12 cellular contexts compared by ENCODE assay signal in genomic region chr10:125023269-125023668, GRCh38.
DNase-seq lines count a peak whose midpoint lies in the region; ATAC-seq and TF ChIP-seq lines count a peak whose summit lies in the region.
"Had no signal": no experiment of that assay in that cellular context is flagged by ENCODE, and none has a peak within 500 bp of the region (broad histone marks: within the 10 kb centered on the region; RNA-seq: fewer than 3 reads in every experiment).

No MANE protein-coding gene starts in this region.

- no peak for ATAC-seq in PC-3
- ATAC-seq: GM12878 had no signal

- H3F3A ChIP-seq in PC-3 (ENCODE audit: low read length, unreplicated experiment), result no peaks in the 10 kb centered on the region

- DNase-seq in DMS153 treated with DMSO at 0.1 percent for 48 hours (lab: John Stamatoyannopoulos, UW; ENCODE audit: unreplicated experiment), result peak; percentile 38
- peak; percentile 20 for DNase-seq in NCI-H2107 (lab: John Stamatoyannopoulos, UW)
- DNase-seq in coronary artery (ENCODE audit: low spot score), result no peak
- DNase-seq in posterior vena cava (ENCODE audit: low spot score), result peak; percentile 78
- no peak for DNase-seq in activated CD4-positive, alpha-beta T cell treated with anti-CD3 and anti-CD28 coated beads for 48 hours
- DNase-seq in PC-3, result no peak
- no peak for DNase-seq in activated CD4-positive, alpha-beta T cell treated with anti-CD3 and anti-CD28 coated beads, Interleukin-2, amount 50 U/mL, for 48 hours
- DNase-seq in HUDEP-2 (lab: John Stamatoyannopoulos, UW; ENCODE audit: unreplicated experiment in 76 of 76), result no peak
- DNase-seq: activated CD4-positive, CD25-positive, alpha-beta regulatory T cell had no signal

- intact Hi-C loops in posterior vena cava (cut with DNase I) (no loop called here), PC-3 (cut with micrococcal nuclease) (no loop called here)

- peak overlapping the region; percentile 57 to 96 for H3K27ac ChIP-seq in coronary artery
- H3K27ac ChIP-seq in PC-3 (ENCODE audit: low read length), result no peak overlapping the region
- H3K27ac ChIP-seq: colonic mucosa, KMS-11 had no signal

- no peaks in the 10 kb centered on the region for H3K9me3 ChIP-seq in PC-3 (ENCODE audit: low read length)
- H3K9me3 ChIP-seq: colonic mucosa had no signal

- no peaks in the 10 kb centered on the region for H3K9me2 ChIP-seq in PC-3 (replicated peaks; ENCODE audit: low read length)

- POLR2A ChIA-PET in PC-3 (lab: Charles Lee; ENCODE audit: unreplicated experiment), result no interaction called here

- H3K4me3 ChIP-seq in coronary artery, result peak overlapping the region; percentile 57
- H3K4me3 ChIP-seq in PC-3 (ENCODE audit: low read length), result no peak overlapping the region
- H3K4me3 ChIP-seq: colonic mucosa, GM12878 had no signal

- no peaks in the 10 kb centered on the region; the same call in 1 of the 2 replicates for H3K36me3 ChIP-seq in PC-3 (ENCODE audit: low read depth, low read length)

- H3K4me1 ChIP-seq in PC-3 (ENCODE audit: insufficient read depth, low read length), result peaks cover 5% of the 10 kb centered on the region

- H3K4me2 ChIP-seq in PC-3 (ENCODE audit: low read length), result no peak overlapping the region
- H3K4me2 ChIP-seq: KMS-11 had no signal

- CTCF ChIA-PET in PC-3 (lab: Charles Lee), result no interaction called here

- H3K9ac ChIP-seq in PC-3 (ENCODE audit: low read length), result no peak overlapping the region
- H3K9ac ChIP-seq: KMS-11 had no signal

- no peaks in the 10 kb centered on the region for H4K20me1 ChIP-seq in PC-3 (ENCODE audit: low read length)

- no peaks in the 10 kb centered on the region for H3K27me3 ChIP-seq in PC-3 (ENCODE audit: low read length)
- H3K27me3 ChIP-seq: colonic mucosa had no signal

- no TSS peak for BruUV-seq in PC-3 (replicated peaks; lab: Mats Ljungman, UMichigan)

- H3K79me2 ChIP-seq in PC-3 (ENCODE audit: low read length), result peaks cover 89% of the 10 kb centered on the region

- TF ChIP-seq CTCF in coronary artery (IDR thresholded peaks at IDR 0.05) (no peak), PC-3 (conservative IDR thresholded peaks at IDR 0.05; ENCODE audit: low read depth, low read length) (no peak)

- H2AFZ ChIP-seq in PC-3 (ENCODE audit: low read length), result no peak overlapping the region

Comparison
In these comparisons a context has a peak if more than half of its experiments do, and no peak if none do; other contexts are left out.
1. DNase-seq: peak in DMS153 treated with DMSO at 0.1 percent for 48 hours (single experiment), NCI-H2107 (single experiment) and posterior vena cava (single experiment); none in coronary artery (single experiment), activated CD4-positive, alpha-beta T cell treated with anti-CD3 and anti-CD28 coated beads for 48 hours (single experiment), PC-3 (single experiment), activated CD4-positive, alpha-beta T cell treated with anti-CD3 and anti-CD28 coated beads, Interleukin-2, amount 50 U/mL, for 48 hours (0 of 2) and HUDEP-2 (0 of 76).